26 cellular contexts compared by ENCODE assay signal in genomic region chr10:17659328-17659727, GRCh38. TPM values are rescaled to one million over a fixed set of nuclear protein-coding genes. Genes with fewer than 3 reads are reported as not detected.
DNase-seq lines count a peak whose midpoint lies in the region; ATAC-seq and TF ChIP-seq lines count a peak whose summit lies in the region.
"Had no signal": no experiment of that assay in that cellular context is flagged by ENCODE, and none has a peak within 500 bp of the region (broad histone marks: within the 10 kb centered on the region; RNA-seq: fewer than 3 reads in every experiment).

No MANE protein-coding gene starts in this region.

- H3K79me2 ChIP-seq in H9 (ENCODE audit: insufficient read depth, low read length), result peaks cover 13% of the 10 kb centered on the region; the same call in 1 of the 2 replicates

- TF ChIP-seq CTCF in IMR-90 (conservative IDR thresholded peaks at IDR 0.05; ENCODE audit: low read depth, low read length) (no peak), suprapubic skin (IDR thresholded peaks at IDR 0.05) (no peak), H9 (conservative IDR thresholded peaks at IDR 0.05) (no peak)

- H3K4me3 Mint-ChIP-seq in CD4-positive, CD25-positive, alpha-beta regulatory T cell, result peak overlapping the region; percentile 75 to 81 (median 76)
- H3K4me3 Mint-ChIP-seq in H9, result no peak overlapping the region
- H3K4me3 Mint-ChIP-seq: CD8-positive, alpha-beta memory T cell; GM23338; HFFc6; IgD-negative memory B cell had no signal

- H3K79me1 ChIP-seq in IMR-90 (ENCODE audit: low read depth in 1 of 2, low read length in 2 of 2) (peaks cover 14 to 59% of the 10 kb centered on the region in 2 experiments), H9 (ENCODE audit: insufficient read depth, low read depth, low read length, poor library complexity, severe bottlenecking) (peaks cover 3% of the 10 kb centered on the region)

- TF ChIP-seq RAD21 in IMR-90 (IDR thresholded peaks at IDR 0.05; ENCODE audit: low read length), result no peak

- H4K20me1 ChIP-seq in IMR-90 (ENCODE audit: insufficient read depth, low read length), result peaks cover 17% of the 10 kb centered on the region; the same call in 1 of the 2 replicates
- H4K20me1 ChIP-seq in H9 (ENCODE audit: control insufficient read depth, insufficient read depth, insufficient read length), result no peaks in the 10 kb centered on the region

- H3T11ph ChIP-seq in H9 (ENCODE audit: low read length), result no peak overlapping the region

- CTCF ChIA-PET in IMR-90 (lab: Yijun Ruan, JAX), result no interaction called here

- H3K9me3 Mint-ChIP-seq in CD4-positive, CD25-positive, alpha-beta regulatory T cell, result peaks cover 0 to 2% (median 0%) of the 10 kb centered on the region in 7 donors
- peaks cover 0 to 9% of the 10 kb centered on the region in 2 donors for H3K9me3 Mint-ChIP-seq in activated naive CD4-positive, alpha-beta T cell treated with anti-CD3 and anti-CD28 coated beads, Interleukin-2, amount 50 U/mL, for 72 hours
- H3K9me3 Mint-ChIP-seq in H9, result peaks cover 20 to 29% of the 10 kb centered on the region in 2 experiments
- H3K9me3 Mint-ChIP-seq: HFFc6, IgD-negative memory B cell had no signal

- no peak for ATAC-seq in CD4-positive, CD25-positive, alpha-beta regulatory T cell (ENCODE audit: low read depth in 2 of 2)
- ATAC-seq in IMR-90 (ENCODE audit: low read depth), result no peak
- ATAC-seq in activated naive CD4-positive, alpha-beta T cell treated with anti-CD3 and anti-CD28 coated beads, Interleukin-2, amount 50 U/mL, for 72 hours, result no peak
- ATAC-seq: GM23338, Panc1 had no signal

- H3K4me3 ChIP-seq in CD4-positive, CD25-positive, alpha-beta regulatory T cell (ENCODE audit: low read depth, low read length), result peak overlapping the region; percentile 88
- H3K4me3 ChIP-seq in IMR-90 (ENCODE audit: insufficient read depth, low read depth, low read length) (no peak overlapping the region), suprapubic skin (no peak overlapping the region)
- H3K4me3 ChIP-seq: GM23338, HAP-1 had no signal

- no peak for TF ChIP-seq EP300 in suprapubic skin (IDR thresholded peaks at IDR 0.05)

- dilution Hi-C loops in IMR-90 (cut with HindIII; ENCODE audit: low sequenced_read_pairs, unreplicated experiment), result no loop called here

- H3K9me1 ChIP-seq in IMR-90 (ENCODE audit: insufficient read depth, low read length), result peaks cover 3% of the 10 kb centered on the region; the same call in 1 of the 2 replicates

- no peak overlapping the region for H3K14ac ChIP-seq in IMR-90 (replicated peaks; ENCODE audit: low read depth, low read length)
- no peak overlapping the region for H3K14ac ChIP-seq in H9 (ENCODE audit: insufficient read depth, low read length)

- H2BK5ac ChIP-seq in IMR-90 (ENCODE audit: low read depth, low read length, poor library complexity, severe bottlenecking), result peak overlapping the region; percentile 17
- H2BK5ac ChIP-seq in H9 (ENCODE audit: insufficient read length, low read length), result no peak overlapping the region

- H3K4ac ChIP-seq in IMR-90 (ENCODE audit: low read depth, low read length) (no peak overlapping the region), H9 (ENCODE audit: low read depth, low read length) (no peak overlapping the region)

- H2BK12ac ChIP-seq in H9 (ENCODE audit: insufficient read length, low read depth, low read length), result no peak overlapping the region

- H3K4me2 ChIP-seq in IMR-90 (ENCODE audit: low read depth, low read length) (no peak overlapping the region), H9 (ENCODE audit: insufficient read depth, insufficient read length, low read length) (no peak overlapping the region)

- H3K56ac ChIP-seq in IMR-90 (ENCODE audit: extremely low read depth, insufficient read depth, low read length) (no peak overlapping the region), H9 (ENCODE audit: insufficient read length, low read depth, low read length) (no peak overlapping the region)

- peaks cover 51% of the 10 kb centered on the region for H3K36me3 Mint-ChIP-seq in CD4-positive, CD25-positive, alpha-beta regulatory T cell
- peaks cover 16 to 56% of the 10 kb centered on the region in 2 donors for H3K36me3 Mint-ChIP-seq in activated naive CD4-positive, alpha-beta T cell treated with anti-CD3 and anti-CD28 coated beads, Interleukin-2, amount 50 U/mL, for 72 hours
- peaks cover 17 to 50% (median 21%) of the 10 kb centered on the region in 3 experiments for H3K36me3 Mint-ChIP-seq in H9 (ENCODE audit: insufficient read depth in 1 of 3, low read depth in 3 of 3)

- H4K91ac ChIP-seq in IMR-90 (ENCODE audit: insufficient read depth, low read depth, low read length) (no peak overlapping the region), H9 (ENCODE audit: insufficient read length, low read depth, low read length) (no peak overlapping the region)

- H3K18ac ChIP-seq in IMR-90 (ENCODE audit: low read depth, low read length), result no peak overlapping the region
- H3K18ac ChIP-seq in H9 (ENCODE audit: insufficient read length, low read depth, low read length), result no peak overlapping the region

- H3K4me1 ChIP-seq in CD4-positive, CD25-positive, alpha-beta regulatory T cell (ENCODE audit: control insufficient read depth, insufficient read depth, low read length, poor library complexity, severe bottlenecking), result peaks cover 82% of the 10 kb centered on the region
- H3K4me1 ChIP-seq in IMR-90 (ENCODE audit: control insufficient read depth, insufficient read depth, low read length), result peaks cover 3% of the 10 kb centered on the region; the same call in 1 of the 2 replicates
- H3K4me1 ChIP-seq in suprapubic skin, result peaks cover 14% of the 10 kb centered on the region
- H3K4me1 ChIP-seq in H9 (ENCODE audit: insufficient read depth, low read length), result no peaks in the 10 kb centered on the region; the same call in 1 of the 2 replicates

- H2BK20ac ChIP-seq in IMR-90 (ENCODE audit: low read depth, low read length) (no peak overlapping the region), H9 (ENCODE audit: low read depth, low read length, poor library complexity, severe bottlenecking) (no peak overlapping the region)

- no peaks in the 10 kb centered on the region for H3K27me3 ChIP-seq in CD4-positive, CD25-positive, alpha-beta regulatory T cell (ENCODE audit: control insufficient read depth, insufficient read depth, low read length)
- H3K27me3 ChIP-seq in IMR-90 (ENCODE audit: control insufficient read depth, insufficient read depth, low read length) (no peaks in the 10 kb centered on the region), suprapubic skin (no peaks in the 10 kb centered on the region), H9 (ENCODE audit: insufficient read depth, low read length) (no peaks in the 10 kb centered on the region)

- BruUV-seq in IMR-90 (replicated peaks; lab: Mats Ljungman, UMichigan), result no TSS peak

- H3K9ac ChIP-seq in IMR-90 (ENCODE audit: low read depth, low read length) (no peak overlapping the region), H9 (ENCODE audit: extremely low read depth, insufficient read length, low read length) (no peak overlapping the region)

- POLR2A ChIA-PET in IMR-90 (lab: Charles Lee; ENCODE audit: unreplicated experiment), result no interaction called here

- no peaks in the 10 kb centered on the region for H3K23me2 ChIP-seq in H9 (ENCODE audit: insufficient read length, low read depth, low read length, poor library complexity, severe bottlenecking)

- H3K4me1 Mint-ChIP-seq in CD4-positive, CD25-positive, alpha-beta regulatory T cell, result peaks cover 61 to 90% (median 71%) of the 10 kb centered on the region in 4 donors
- H3K4me1 Mint-ChIP-seq in H9, result peaks cover 10 to 25% of the 10 kb centered on the region in 2 experiments

- H3K9me3 ChIP-seq in CD4-positive, CD25-positive, alpha-beta regulatory T cell (ENCODE audit: control insufficient read depth in 2 of 2, low read length in 2 of 2), result no peaks in the 10 kb centered on the region
- H3K9me3 ChIP-seq in IMR-90 (ENCODE audit: control insufficient read depth, insufficient read depth, low read length) (no peaks in the 10 kb centered on the region), suprapubic skin (no peaks in the 10 kb centered on the region), H9 (ENCODE audit: control insufficient read depth, low read depth, low read length) (no peaks in the 10 kb centered on the region)
- H3K9me3 ChIP-seq: HAP-1 had no signal

- H3K27ac Mint-ChIP-seq in CD4-positive, CD25-positive, alpha-beta regulatory T cell, result peak overlapping the region; percentile 79 to 86 (median 86)
- H3K27ac Mint-ChIP-seq in activated naive CD4-positive, alpha-beta T cell treated with anti-CD3 and anti-CD28 coated beads, Interleukin-2, amount 50 U/mL, for 72 hours, result no peak overlapping the region
- no peak overlapping the region for H3K27ac Mint-ChIP-seq in H9

- in situ Hi-C loops in IMR-90 (cut with MboI; ENCODE audit: low sequenced_read_pairs), result no loop called here

- no CpG with 5 or more reads among the region's 5 CpGs for WGBS in IMR-90 (ENCODE audit: extremely low coverage in 2 of 2, insufficient read length in 1 of 2), 2 experiments
- WGBS in suprapubic skin, result 85% methylated on average over 5 of the region's 5 CpGs
- WGBS in H9 (ENCODE audit: extremely low coverage, insufficient read length, low lambda C conversion rate), result no CpG with 5 or more reads among the region's 5 CpGs

- H4K5ac ChIP-seq in IMR-90 (ENCODE audit: low read depth, low read length) (no peak overlapping the region), H9 (ENCODE audit: insufficient read length, low read depth, low read length) (no peak overlapping the region)

- H3K36me3 ChIP-seq in CD4-positive, CD25-positive, alpha-beta regulatory T cell (ENCODE audit: control insufficient read depth, insufficient read depth, low read length), result peaks cover 10% of the 10 kb centered on the region
- peaks cover 7% of the 10 kb centered on the region for H3K36me3 ChIP-seq in IMR-90 (ENCODE audit: control insufficient read depth, insufficient read depth, low read length)
- H3K36me3 ChIP-seq in suprapubic skin, result no peaks in the 10 kb centered on the region

- TF ChIP-seq POLR2A in IMR-90 (IDR thresholded peaks at IDR 0.05; ENCODE audit: low read depth, low read length) (no peak), erythroblast (IDR thresholded peaks at IDR 0.05; ENCODE audit: low read length) (no peak), suprapubic skin (IDR thresholded peaks at IDR 0.05) (no peak)

- no peak overlapping the region for H2BK15ac ChIP-seq in IMR-90 (ENCODE audit: low read depth, low read length)
- H2BK15ac ChIP-seq in H9 (ENCODE audit: low read depth, low read length), result no peak overlapping the region

- intact Hi-C loops in IMR-90 (cut with micrococcal nuclease), result no loop called here

- H2AFZ ChIP-seq in IMR-90 (replicated peaks; ENCODE audit: low read length, poor library complexity), result no peak overlapping the region
- no peak overlapping the region for H2AFZ ChIP-seq in H9 (ENCODE audit: low read length)
- H2AFZ ChIP-seq: GM23338 had no signal

- H2AK5ac ChIP-seq in IMR-90 (ENCODE audit: low read depth, low read length) (no peak overlapping the region), H9 (ENCODE audit: insufficient read length, low read length) (no peak overlapping the region)

- peak overlapping the region; percentile 97 for H3K27ac ChIP-seq in CD4-positive, CD25-positive, alpha-beta regulatory T cell (ENCODE audit: insufficient read depth, low read length, poor library complexity, severe bottlenecking)
- H3K27ac ChIP-seq in IMR-90 (ENCODE audit: insufficient read depth, low read length) (no peak overlapping the region), suprapubic skin (no peak overlapping the region), H9 (ENCODE audit: insufficient read length, low read depth, low read length) (no peak overlapping the region)

- no peak overlapping the region for H2BK120ac ChIP-seq in IMR-90 (ENCODE audit: low read depth, low read length)
- H2BK120ac ChIP-seq in H9 (ENCODE audit: low read depth, low read length, poor library complexity, severe bottlenecking), result no peak overlapping the region

- 0 out of 4 replicates have a peak overlapping the region, but pooled peaks of 1 of the 2 experiments have one; percentile 22 for H4K8ac ChIP-seq in IMR-90 (ENCODE audit: low read depth in 2 of 2, low read length in 2 of 2)
- H4K8ac ChIP-seq in H9 (replicated peaks; ENCODE audit: insufficient read length, low read depth, low read length), result no peak overlapping the region

- no peak overlapping the region for H2AK9ac ChIP-seq in IMR-90 (replicated peaks; ENCODE audit: low read depth, low read length, poor library complexity)

- no peak for DNase-seq in CD4-positive, CD25-positive, alpha-beta regulatory T cell
- DNase-seq in IMR-90 (no peak), OCI-M1 (lab: John Stamatoyannopoulos, UW) (peak; percentile 71), erythroblast (lab: John Stamatoyannopoulos, UW) (peak; percentile 66), suprapubic skin (ENCODE audit: low spot score in 2 of 2) (no peak), GM19238 (ENCODE audit: insufficient read length, low spot score) (no peak), H9 (no peak)
- DNase-seq in activated naive CD4-positive, alpha-beta T cell treated with anti-CD3 and anti-CD28 coated beads, Interleukin-2, amount 50 U/mL, for 72 hours (ENCODE audit: low spot score in 2 of 2), result no peak
- DNase-seq: C1 segment of cervical spinal cord; CD8-positive, alpha-beta memory T cell; DMS79 treated with DMSO at 0.1 percent for 48 hours; HFFc6; Karpas-422; NCI-H1048; NCI-H1417 treated with DMSO at 0.1 percent for 48 hours; NCI-H187; NCI-H2081 treated with DMSO at 0.1 percent for 48 hours; NCI-H2171; NCI-H226; NCI-H510A; SHP77 treated with DMSO at 0.1 percent for 48 hours; T-helper 1 cell had no signal

- H3K27me3 Mint-ChIP-seq in CD4-positive, CD25-positive, alpha-beta regulatory T cell, result no peaks in the 10 kb centered on the region
- no peaks in the 10 kb centered on the region for H3K27me3 Mint-ChIP-seq in H9 (ENCODE audit: low read depth)
- H3K27me3 Mint-ChIP-seq: IgD-negative memory B cell had no signal

- no peak overlapping the region for H3K23ac ChIP-seq in IMR-90 (ENCODE audit: low read depth, low read length)
- no peak overlapping the region for H3K23ac ChIP-seq in H9 (ENCODE audit: insufficient read length, low read depth, low read length)

RNA-seq across cellular contexts. Expression of gene STAM, which starts 15.4 kb away (rescaled TPM):
- 154 TPM for total RNA-seq in CD4-positive, CD25-positive, alpha-beta regulatory T cell
- 10 to 100 TPM; 48.0 to 93.3 (median 67.0) TPM for polyA plus RNA-seq in CD4-positive, CD25-positive, alpha-beta regulatory T cell
- total RNA-seq in IMR-90 (2012; rRNA removed), result 22.9 and 31.9 TPM in 2 replicates
- polyA plus RNA-seq in IMR-90 (2012; rRNA removed), result 23.3 and 24.6 TPM in 2 replicates
- polyA plus RNA-seq in IMR-90 (2012; cell fraction: cytosol; rRNA removed), result 9.1 and 9.3 TPM in 2 replicates
- polyA plus RNA-seq in IMR-90 (2012; cell fraction: nucleus; rRNA removed; ENCODE audit: low replicate concordance), result 10.0 and 25.1 TPM in 2 replicates
- 10 to 100 TPM; 19.4 to 28.6 (median 22.8) TPM for total RNA-seq in suprapubic skin
- total RNA-seq in activated naive CD4-positive, alpha-beta T cell treated with anti-CD3 and anti-CD28 coated beads, Interleukin-2, amount 50 U/mL, for 72 hours, result 10 to 100 TPM; 22.3 to 30.8 TPM
- 26.9 and 29.3 TPM in 2 replicates for total RNA-seq in H9 (2021)

RNA-seq across cellular contexts. Expression of gene HACD1, which starts 42.2 kb away (rescaled TPM):
- total RNA-seq in CD4-positive, CD25-positive, alpha-beta regulatory T cell, result 22.0 TPM
- polyA plus RNA-seq in CD4-positive, CD25-positive, alpha-beta regulatory T cell, result 10 to 100 TPM; 28.4 to 65.8 (median 47.0) TPM
- total RNA-seq in IMR-90 (2012; rRNA removed) (10.0 and 23.6 TPM in 2 replicates), suprapubic skin (10 to 100 TPM in 1 of 4 donors, 1 to 10 TPM in 2, under 1 TPM in 1; 0.53 to 11.5 (median 3.7) TPM), H9 (2021) (23.7 and 25.0 TPM in 2 replicates)
- 17.8 and 24.9 TPM in 2 replicates for polyA plus RNA-seq in IMR-90 (2012; rRNA removed)
- 10.3 and 14.4 TPM in 2 replicates for polyA plus RNA-seq in IMR-90 (2012; cell fraction: cytosol; rRNA removed)
- 7.9 and 16.2 TPM in 2 replicates for polyA plus RNA-seq in IMR-90 (2012; cell fraction: nucleus; rRNA removed; ENCODE audit: low replicate concordance)
- total RNA-seq in activated naive CD4-positive, alpha-beta T cell treated with anti-CD3 and anti-CD28 coated beads, Interleukin-2, amount 50 U/mL, for 72 hours, result 1 to 10 TPM; 1.8 to 2.0 TPM
- polyA plus RNA-seq: IgD-negative memory B cell had no signal

Comparison
In these comparisons a context has a peak if more than half of its experiments do, and no peak if none do; other contexts are left out.
1. DNase-seq: peak in OCI-M1 (single experiment) and erythroblast (2 of 2); none in CD4-positive, CD25-positive, alpha-beta regulatory T cell (0 of 3), IMR-90 (single experiment), suprapubic skin (0 of 2), activated naive CD4-positive, alpha-beta T cell treated with anti-CD3 and anti-CD28 coated beads, Interleukin-2, amount 50 U/mL, for 72 hours (0 of 2), GM19238 (single experiment) and H9 (single experiment).
2. H3K27ac Mint-ChIP-seq: peak in CD4-positive, CD25-positive, alpha-beta regulatory T cell (3 of 3); none in activated naive CD4-positive, alpha-beta T cell treated with anti-CD3 and anti-CD28 coated beads, Interleukin-2, amount 50 U/mL, for 72 hours (0 of 2) and H9 (0 of 3).
3. H3K4me3 Mint-ChIP-seq: peak in CD4-positive, CD25-positive, alpha-beta regulatory T cell (4 of 4); none in H9 (0 of 2).